12 cellular contexts compared by ENCODE assay signal in genomic region chr16:84483882-84484565, GRCh38.
"Had no signal": no experiment of that assay in that cellular context is flagged by ENCODE, and none has a peak within 500 bp of the region (broad histone marks: within the 10 kb centered on the region; RNA-seq: fewer than 3 reads in every experiment).

No MANE protein-coding gene starts in this region.

- H3K27me3 ChIP-seq: breast epithelium, gastrocnemius medialis, heart left ventricle, transverse colon had no signal

- H3K4me1 ChIP-seq: breast epithelium, gastrocnemius medialis, transverse colon had no signal

- DNase-seq: activated CD4-positive, alpha-beta T cell treated with anti-CD3 and anti-CD28 coated beads, Interleukin-2, amount 50 U/mL, for 4 hours; activated CD4-positive, CD25-positive, alpha-beta regulatory T cell treated with anti-CD3 and anti-CD28 coated beads, Interleukin-2, amount 50 U/mL, for 72 hours; stimulated activated CD4-positive, alpha-beta T cell treated with anti-CD3 and anti-CD28 coated beads, Interleukin-4, amount 100 ng/mL, for 1 hour; T-helper 1 cell had no signal

- H3K27ac ChIP-seq: breast epithelium, gastrocnemius medialis, heart left ventricle, transverse colon had no signal

- H3K4me1 Mint-ChIP-seq: activated naive CD8-positive, alpha-beta T cell treated with anti-CD3 and anti-CD28 coated beads, Interleukin-2, amount 50 U/mL, for 24 hours; endodermal cell had no signal

- ATAC-seq: activated naive CD8-positive, alpha-beta T cell treated with anti-CD3 and anti-CD28 coated beads, Interleukin-2, amount 50 U/mL, for 24 hours; naive thymus-derived CD4-positive, alpha-beta T cell had no signal

- H3K27me3 Mint-ChIP-seq: activated naive CD8-positive, alpha-beta T cell treated with anti-CD3 and anti-CD28 coated beads, Interleukin-2, amount 50 U/mL, for 24 hours; naive thymus-derived CD4-positive, alpha-beta T cell had no signal

- H3K27ac Mint-ChIP-seq: activated naive CD8-positive, alpha-beta T cell treated with anti-CD3 and anti-CD28 coated beads, Interleukin-2, amount 50 U/mL, for 24 hours; activated T-helper 1 cell treated with anti-CD3 and anti-CD28 coated beads, Interleukin-12 subunit alpha, Interleukin-12 subunit beta, Interleukin-2, Interleukin-4 antibody, amounts not matched to agents 30 ng/mL and 10 ng/mL and 1 ng/mL, durations not matched to agents 14 hours and 24 hours and 36 hours; endodermal cell; naive thymus-derived CD4-positive, alpha-beta T cell had no signal

- H3K4me3 ChIP-seq: breast epithelium, gastrocnemius medialis, heart left ventricle, transverse colon had no signal

- H3K4me3 Mint-ChIP-seq: activated naive CD8-positive, alpha-beta T cell treated with anti-CD3 and anti-CD28 coated beads, Interleukin-2, amount 50 U/mL, for 24 hours; activated T-helper 1 cell treated with anti-CD3 and anti-CD28 coated beads, Interleukin-12 subunit alpha, Interleukin-12 subunit beta, Interleukin-2, Interleukin-4 antibody, amounts not matched to agents 30 ng/mL and 10 ng/mL and 1 ng/mL, durations not matched to agents 14 hours and 24 hours and 36 hours; endodermal cell; naive thymus-derived CD4-positive, alpha-beta T cell had no signal

- H3K36me3 ChIP-seq: breast epithelium, transverse colon had no signal

- H3K9me3 ChIP-seq: breast epithelium, gastrocnemius medialis, heart left ventricle, transverse colon had no signal
